Comparison of ENCODE assay signal across 14 cellular contexts in genomic region chr21:16589046-16589445, GRCh38.
DNase-seq lines count a peak whose midpoint lies in the region; ATAC-seq and TF ChIP-seq lines count a peak whose summit lies in the region.
"Had no signal": no experiment of that assay in that cellular context is flagged by ENCODE, and none has a peak within 500 bp of the region (broad histone marks: within the 10 kb centered on the region; RNA-seq: fewer than 3 reads in every experiment).

No MANE protein-coding gene starts in this region.

- H3K27me3 Mint-ChIP-seq in chondrocyte (ENCODE audit: low read depth) (no peaks in the 10 kb centered on the region), T-helper 17 cell (no peaks in the 10 kb centered on the region)

- H3K4me2 ChIP-seq in mammary epithelial cell (ENCODE audit: insufficient read depth, low read depth, low read length): peak overlapping the region; percentile 77
- H3K4me2 ChIP-seq: BLaER1 had no signal

- TF ChIP-seq CTCF in HFF-Myc (IDR thresholded peaks at IDR 0.05; ENCODE audit: low read depth, low read length, missing control alignments): no peak
- TF ChIP-seq CTCF in mammary epithelial cell (conservative IDR thresholded peaks at IDR 0.05 in 1 of 2, IDR thresholded peaks at IDR 0.05 in 1 of 2; ENCODE audit: extremely low read depth in 1 of 2, insufficient read depth in 1 of 2, low read depth in 1 of 2, low read length in 2 of 2): no peak
- TF ChIP-seq CTCF in chondrocyte (IDR thresholded peaks at IDR 0.05): no peak

- no peak for DNase-seq in HFF-Myc (ENCODE audit: extremely low read depth, low read depth)
- DNase-seq in mammary epithelial cell: no peak
- peak; percentile 54 for DNase-seq in inferior parietal cortex (ENCODE audit: extremely low spot score)
- no peak for DNase-seq in substantia nigra (lab: John Stamatoyannopoulos, UW)
- DNase-seq in SHP77 (lab: John Stamatoyannopoulos, UW): no peak
- no peak for DNase-seq in chondrocyte (ENCODE audit: low spot score)
- no peak for DNase-seq in T-helper 17 cell
- DNase-seq: activated naive CD4-positive, alpha-beta T cell treated with Interleukin-2 at 50 U/mL for 16 hours; DMS 273 treated with DMSO at 0.1 percent for 48 hours; T-helper 1 cell had no signal

- CTCF ChIA-PET in mammary epithelial cell (lab: Charles Lee; ENCODE audit: low non-redundant PET): no interaction called here

- ATAC-seq in T-helper 17 cell: no peak
- ATAC-seq: activated CD4-positive, CD25-positive, alpha-beta regulatory T cell treated with anti-CD3 and anti-CD28 coated beads, Interleukin-2, amount 50 U/mL, for 24 hours had no signal

- WGBS in mammary epithelial cell (ENCODE audit: low coverage, missing lambda C conversion rate): 87% methylated on average over 2 of the region's 2 CpGs

- no peak overlapping the region for H3K9ac ChIP-seq in mammary epithelial cell (ENCODE audit: insufficient read depth, low read length)
- H3K9ac ChIP-seq: BLaER1 had no signal

- H3K4me1 Mint-ChIP-seq in chondrocyte (ENCODE audit: low read depth) (peaks cover 12% of the 10 kb centered on the region), T-helper 17 cell (no peaks in the 10 kb centered on the region)

- intact Hi-C loops in mammary epithelial cell (cut with micrococcal nuclease): no loop called here

- H3K79me2 ChIP-seq in mammary epithelial cell (ENCODE audit: insufficient read depth, low read length): no peaks in the 10 kb centered on the region

- in situ Hi-C loops in mammary epithelial cell (cut with MboI; ENCODE audit: low sequenced_read_pairs in 2 of 2): loop anchor here in 1 of 2 donors (5.0 kb wide), 1 partner anchor 52 kb away; no protein-coding TSS in a partner anchor

- H3K27ac ChIP-seq in mammary epithelial cell (ENCODE audit: insufficient read depth, low read depth, low read length) (no peak overlapping the region), substantia nigra (ENCODE audit: low read depth, low read length, poor library complexity, severe bottlenecking) (peak overlapping the region; percentile 95)
- H3K27ac ChIP-seq: BLaER1 had no signal

- no peaks in the 10 kb centered on the region for H4K20me1 ChIP-seq in mammary epithelial cell (ENCODE audit: insufficient read depth, low read length)
- H4K20me1 ChIP-seq: BLaER1 had no signal

- no peaks in the 10 kb centered on the region for H3K36me3 ChIP-seq in mammary epithelial cell (ENCODE audit: insufficient read depth, low read length)
- H3K36me3 ChIP-seq: BLaER1, brain microvascular endothelial cell, prostate gland had no signal

- BruUV-seq in mammary epithelial cell (replicated peaks; lab: Mats Ljungman, UMichigan): no TSS peak

- H3K27me3 ChIP-seq in mammary epithelial cell (ENCODE audit: insufficient read depth, low read length): no peaks in the 10 kb centered on the region
- H3K27me3 ChIP-seq: BLaER1, brain microvascular endothelial cell had no signal

- H2AFZ ChIP-seq in mammary epithelial cell (ENCODE audit: low read depth, low read length): no peak overlapping the region

- H3K4me3 ChIP-seq in HFF-Myc (replicated peaks; ENCODE audit: low read depth, low read length) (peak overlapping the region; percentile 42; the same call in 1 of the 2 replicates), mammary epithelial cell (replicated peaks in 1 of 3; ENCODE audit: insufficient read depth in 1 of 3, low read depth in 2 of 3, low read length in 3 of 3) (peak overlapping the region in 2 of 3 experiments; percentile 44 to 48)
- H3K4me3 ChIP-seq: BLaER1 had no signal

- H3K9me3 Mint-ChIP-seq in chondrocyte (ENCODE audit: low read depth): no peaks in the 10 kb centered on the region

- no peaks in the 10 kb centered on the region for H3K9me3 ChIP-seq in mammary epithelial cell (replicated peaks; ENCODE audit: insufficient read depth, low read length)
- no peaks in the 10 kb centered on the region for H3K9me3 ChIP-seq in T-helper 17 cell (ENCODE audit: control insufficient read depth, low read length, poor library complexity, severe bottlenecking)
- H3K9me3 ChIP-seq: BLaER1, prostate gland had no signal

- dilution Hi-C loops in mammary epithelial cell (cut with HindIII; ENCODE audit: low sequenced_read_pairs): no loop called here

- H3K4me1 ChIP-seq in mammary epithelial cell (ENCODE audit: insufficient read depth, low read length): peaks cover 23% of the 10 kb centered on the region
- H3K4me1 ChIP-seq: BLaER1, prostate gland had no signal

- no peak overlapping the region for H3K4me3 Mint-ChIP-seq in chondrocyte (ENCODE audit: unreplicated experiment)
- H3K4me3 Mint-ChIP-seq in T-helper 17 cell: no peak overlapping the region

- H3K27ac Mint-ChIP-seq in chondrocyte (ENCODE audit: unreplicated experiment) (no peak overlapping the region), T-helper 17 cell (no peak overlapping the region)

- H3K36me3 Mint-ChIP-seq in chondrocyte (ENCODE audit: low read depth): no peaks in the 10 kb centered on the region
- H3K36me3 Mint-ChIP-seq in T-helper 17 cell (ENCODE audit: low read depth): no peaks in the 10 kb centered on the region
